In the genomic region with DNA sequence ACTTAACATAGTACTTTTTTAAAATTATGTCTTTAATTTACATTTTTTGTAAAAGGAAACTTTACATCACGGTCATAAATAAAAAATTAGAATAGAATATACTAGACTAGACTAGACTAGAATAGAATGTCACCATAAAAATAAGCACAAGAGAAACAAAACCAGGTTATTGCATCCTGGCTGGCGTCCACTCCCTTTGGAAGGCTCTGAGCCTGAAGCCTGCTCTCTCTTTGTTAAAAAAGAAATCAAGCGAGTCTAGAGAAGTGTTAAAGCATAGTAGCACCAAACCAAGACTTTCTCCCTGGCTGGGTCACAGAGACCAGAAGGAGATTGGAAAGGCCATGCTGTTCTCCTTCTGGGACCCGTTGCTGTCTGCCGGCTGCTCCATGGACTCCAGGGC, we compare ENCODE assay signal across 22 cellular contexts.
DNase-seq lines count a peak whose midpoint lies in the region; ATAC-seq, FAIRE-seq and TF ChIP-seq lines count a peak whose summit lies in the region.
"Had no signal": no experiment of that assay in that cellular context is flagged by ENCODE, and none has a peak within 500 bp of the region (broad histone marks: within the 10 kb centered on the region; RNA-seq: fewer than 3 reads in every experiment).

No MANE protein-coding gene starts in this region.

- POLR2A ChIA-PET in K562 (lab: Yijun Ruan, JAX): no interaction called here

- FAIRE-seq in K562 (lab: Jason Lieb, UNC): no peak
- FAIRE-seq: G401.6, GM12891, GM18507, H1, HTR-8/SVneo had no signal

- TF ChIP-seq POLR2A in K562 (conservative IDR thresholded peaks at IDR 0.05) (no peak), gastroesophageal sphincter (IDR thresholded peaks at IDR 0.05) (no peak), gastrocnemius medialis (IDR thresholded peaks at IDR 0.05) (no peak), upper lobe of left lung (IDR thresholded peaks at IDR 0.05) (no peak)

- no peak for ATAC-seq in K562
- ATAC-seq in gastroesophageal sphincter: no peak
- ATAC-seq in gastrocnemius medialis: no peak
- ATAC-seq in upper lobe of left lung (ENCODE audit: low FRiP score in 2 of 2): no peak
- no peak for ATAC-seq in Right ventricle myocardium inferior
- ATAC-seq in GM18873 (IDR thresholded peaks at IDR 0.05; ENCODE audit: low FRiP score, unreplicated experiment): no peak

- H3K4me1 ChIP-seq in K562 (replicated peaks in 1 of 2; ENCODE audit: control insufficient read depth in 2 of 2, insufficient read depth in 2 of 2, low read length in 2 of 2): peaks cover 14 to 28% of the 10 kb centered on the region in 2 experiments
- H3K4me1 ChIP-seq in gastroesophageal sphincter: peaks cover 4 to 68% (median 31%) of the 10 kb centered on the region in 3 donors
- H3K4me1 ChIP-seq in gastrocnemius medialis: peaks cover 21 to 23% of the 10 kb centered on the region in 2 donors
- peaks cover 7 to 16% (median 15%) of the 10 kb centered on the region in 4 donors for H3K4me1 ChIP-seq in upper lobe of left lung
- H3K4me1 ChIP-seq: BE2C had no signal

- H3K9me3 ChIP-seq in K562 (replicated peaks; ENCODE audit: control insufficient read depth, insufficient read depth, low read depth, low read length) (no peaks in the 10 kb centered on the region), gastroesophageal sphincter (no peaks in the 10 kb centered on the region), gastrocnemius medialis (no peaks in the 10 kb centered on the region), upper lobe of left lung (no peaks in the 10 kb centered on the region)
- H3K9me3 ChIP-seq: BE2C had no signal

- H3K27ac ChIP-seq in K562 (ENCODE audit: extremely low read depth, low read depth, low read length): no peak overlapping the region
- H3K27ac ChIP-seq in gastroesophageal sphincter: peak overlapping the region in 3 of 4 donors; percentile 74 to 83 (median 74)
- peak overlapping the region in 3 of 4 donors; percentile 10 to 69 (median 66) for H3K27ac ChIP-seq in gastrocnemius medialis
- H3K27ac ChIP-seq in upper lobe of left lung: no peak overlapping the region

- H3K4me3 ChIP-seq in K562 (no peak overlapping the region), gastroesophageal sphincter (no peak overlapping the region), gastrocnemius medialis (no peak overlapping the region), upper lobe of left lung (no peak overlapping the region)

- no peak overlapping the region for H3K9ac ChIP-seq in K562 (ENCODE audit: insufficient read depth in 1 of 2, low read depth in 2 of 2, low read length in 2 of 2)

- H3K36me3 ChIP-seq in K562 (ENCODE audit: control insufficient read depth, insufficient read depth, low read length) (no peaks in the 10 kb centered on the region), gastroesophageal sphincter (no peaks in the 10 kb centered on the region), gastrocnemius medialis (no peaks in the 10 kb centered on the region), upper lobe of left lung (no peaks in the 10 kb centered on the region)
- H3K36me3 ChIP-seq: BE2C had no signal

- intact Hi-C loops in K562 (cut with micrococcal nuclease) (loop anchor here (5.0 kb wide), 1 partner anchor 32 kb away; no protein-coding TSS in a partner anchor), gastrocnemius medialis (cut with DNase I; ENCODE audit: low total_unique reads) (loop anchor here (5.0 kb wide), 1 partner anchor 157 kb away; the partner anchor contains the start of gene VSIR), Right ventricle myocardium inferior (cut with DNase I) (loop anchor here (5.0 kb wide), 1 partner anchor 92 kb away; no protein-coding TSS in a partner anchor)

- H3K79me2 ChIP-seq in K562 (ENCODE audit: control insufficient read depth, insufficient read depth, low read length): no peaks in the 10 kb centered on the region

- DNase-seq in K562 (ENCODE audit: extremely low read depth in 1 of 4, low spot score in 3 of 4): no peak
- DNase-seq in gastrocnemius medialis: no peak
- DNase-seq in upper lobe of left lung: no peak
- no peak for DNase-seq in Right ventricle myocardium inferior (ENCODE audit: missing footprints)
- DNase-seq in NCI-H526 (lab: John Stamatoyannopoulos, UW): no peak
- DNase-seq: BE2C; CD4-positive, CD25-positive, alpha-beta regulatory T cell; CD8-positive, alpha-beta memory T cell; COR-L47; DMS 273 treated with DMSO at 0.1 percent for 48 hours; DMS53; DND-41; EL; H9; IMR-90 had no signal

- H3K4me2 ChIP-seq in K562 (ENCODE audit: insufficient read depth, low read length): no peak overlapping the region

- no peaks in the 10 kb centered on the region for H4K20me1 ChIP-seq in K562 (replicated peaks; ENCODE audit: control insufficient read depth, insufficient read depth, low read length)

- no TSS peak for BruUV-seq in K562 (replicated peaks; lab: Mats Ljungman, UMichigan)

- no peak for TF ChIP-seq RAD21 in K562 (CRISPR knock-in tag; conservative IDR thresholded peaks at IDR 0.05 in 1 of 2, IDR thresholded peaks at IDR 0.05 in 1 of 2)

- TF ChIP-seq EP300 in K562 (IDR thresholded peaks at IDR 0.05; ENCODE audit: low read length) (no peak), gastroesophageal sphincter (IDR thresholded peaks at IDR 0.05) (no peak), upper lobe of left lung (IDR thresholded peaks at IDR 0.05) (no peak)

- H2AFZ ChIP-seq in K562 (ENCODE audit: low read depth, low read length): 0 out of 2 replicates have a peak overlapping the region, but pooled peaks have one; percentile 46

- TF ChIP-seq CTCF in K562 (IDR thresholded peaks at IDR 0.05 in 2 of 3, conservative IDR thresholded peaks at IDR 0.05 in 1 of 3; ENCODE audit: insufficient read depth in 2 of 3, low read depth in 1 of 3, low read length in 3 of 3): no peak
- no peak for TF ChIP-seq CTCF in gastroesophageal sphincter (IDR thresholded peaks at IDR 0.05)
- TF ChIP-seq CTCF in gastrocnemius medialis (IDR thresholded peaks at IDR 0.05 in 4 of 5, conservative IDR thresholded peaks at IDR 0.05 in 1 of 5): no peak
- TF ChIP-seq CTCF in upper lobe of left lung (IDR thresholded peaks at IDR 0.05): no peak

- in situ Hi-C loops in K562 (cut with MboI) (no loop called here), gastrocnemius medialis (cut with MboI; ENCODE audit: low sequenced_read_pairs in 4 of 4) (no loop called here)

- CTCF ChIA-PET in K562 (lab: Yijun Ruan, JAX; ENCODE audit: low intra/inter-chr PET ratio): no interaction called here

- no peaks in the 10 kb centered on the region for H3K27me3 ChIP-seq in K562 (ENCODE audit: control insufficient read depth in 2 of 2, insufficient read depth in 2 of 2, low read length in 2 of 2)
- H3K27me3 ChIP-seq in gastroesophageal sphincter: no peaks in the 10 kb centered on the region
- H3K27me3 ChIP-seq in gastrocnemius medialis: no peaks in the 10 kb centered on the region
- no peaks in the 10 kb centered on the region for H3K27me3 ChIP-seq in upper lobe of left lung
- H3K27me3 ChIP-seq: BE2C had no signal

- 63% methylated on average over 5 of the region's 5 CpGs for WGBS in K562 (ENCODE audit: insufficient coverage, low coverage, missing lambda C conversion rate)
- 24 to 59% methylated on average over 2 to 5 of the region's 5 CpGs for WGBS in gastroesophageal sphincter (ENCODE audit: low coverage in 1 of 2), 2 donors
- 61 to 90% methylated on average over 5 of the region's 5 CpGs for WGBS in upper lobe of left lung, 2 donors

- H3K9me1 ChIP-seq in K562 (ENCODE audit: control insufficient read depth, insufficient read depth, low read length): no peaks in the 10 kb centered on the region

TF ChIP-seq in K562, 482 proteins besides CTCF, POLR2A, EP300 and RAD21:
- TF ChIP-seq SMARCA5 (IDR thresholded peaks at IDR 0.05) (no peak), FOXM1 (IDR thresholded peaks at IDR 0.05; ENCODE audit: low read depth) (no peak), FOXM1 (CRISPR knock-in tag; IDR thresholded peaks at IDR 0.05; ENCODE audit: low read depth) (no peak), KAT2B (IDR thresholded peaks at IDR 0.05; ENCODE audit: low read depth, low read length) (no peak), OTX1 (CRISPR knock-in tag; IDR thresholded peaks at IDR 0.05) (no peak), CREB3L1 (IDR thresholded peaks at IDR 0.05; ENCODE audit: borderline replicate concordance, low read depth) (no peak), KDM5B (IDR thresholded peaks at IDR 0.05; ENCODE audit: insufficient replicate concordance, low read depth, low read length) (no peak)

Comparison
In these comparisons a context has a peak if more than half of its experiments do, and no peak if none do; other contexts are left out.
1. H3K27ac ChIP-seq: peak in gastroesophageal sphincter (3 of 4) and gastrocnemius medialis (3 of 4); none in K562 (single experiment) and upper lobe of left lung (0 of 4).